In genomic region chr14:53894456-53894855, GRCh38 we compare ENCODE assay signal across 9 cellular contexts.
DNase-seq lines count a peak whose midpoint lies in the region; ATAC-seq and TF ChIP-seq lines count a peak whose summit lies in the region.
"Had no signal": no experiment of that assay in that cellular context is flagged by ENCODE, and none has a peak within 500 bp of the region (broad histone marks: within the 10 kb centered on the region; RNA-seq: fewer than 3 reads in every experiment).

No MANE protein-coding gene starts in this region.

- no peak overlapping the region for H3K9ac ChIP-seq in smooth muscle cell (ENCODE audit: low read depth)

- DNase-seq in smooth muscle cell (lab: John Stamatoyannopoulos, UW; ENCODE audit: unreplicated experiment): no peak
- DNase-seq in OCI-M1 (lab: John Stamatoyannopoulos, UW): no peak
- DNase-seq in testis: no peak
- DNase-seq in HUDEP-2 (lab: John Stamatoyannopoulos, UW; ENCODE audit: unreplicated experiment in 76 of 76): no peak
- DNase-seq: activated naive CD4-positive, alpha-beta T cell treated with anti-CD3 and anti-CD28 coated beads, Interleukin-2, amount 10 ng/mL, durations not matched to agents 7 days and 5 days; stimulated activated CD4-positive, alpha-beta T cell treated with anti-CD3 and anti-CD28 coated beads, Interleukin-1b, Interleukin-23, amount 100 ng/mL, for 48 hours had no signal

- H3K4me3 ChIP-seq in smooth muscle cell (no peak overlapping the region), testis (no peak overlapping the region)

- H3K4me1 ChIP-seq in smooth muscle cell (ENCODE audit: low read depth) (peaks cover 11% of the 10 kb centered on the region), testis (no peaks in the 10 kb centered on the region)

- no peak overlapping the region for H3K27ac Mint-ChIP-seq in activated T-helper 17 cell treated with anti-CD3 and anti-CD28 coated beads, Interleukin-2, amount 50 U/mL, for 72 hours
- H3K27ac Mint-ChIP-seq: activated naive CD4-positive, alpha-beta T cell treated with anti-CD3 and anti-CD28 coated beads, Interleukin-2, amount 10 ng/mL, durations not matched to agents 7 days and 5 days had no signal

- no peaks in the 10 kb centered on the region for H4K20me1 ChIP-seq in smooth muscle cell (ENCODE audit: low read depth)

- no peaks in the 10 kb centered on the region for H3K27me3 ChIP-seq in smooth muscle cell (ENCODE audit: low read depth)
- no peaks in the 10 kb centered on the region for H3K27me3 ChIP-seq in testis

- intact Hi-C loops in testis (cut with DNase I; ENCODE audit: low total_unique reads): no loop called here

- TF ChIP-seq CTCF in smooth muscle cell (IDR thresholded peaks at IDR 0.05; ENCODE audit: borderline replicate concordance, insufficient read depth, poor library complexity, severe bottlenecking) (no peak), testis (IDR thresholded peaks at IDR 0.05) (no peak)

- ATAC-seq in GM18868 (IDR thresholded peaks at IDR 0.05; ENCODE audit: unreplicated experiment) (peak; percentile 77), HG02852 (IDR thresholded peaks at IDR 0.05; ENCODE audit: unreplicated experiment) (peak; percentile 94)
- ATAC-seq in activated T-helper 17 cell treated with anti-CD3 and anti-CD28 coated beads, Interleukin-2, amount 50 U/mL, for 72 hours (replicated peaks): peak; percentile 43

- H3K27ac ChIP-seq in smooth muscle cell (ENCODE audit: low read depth): peak overlapping the region; percentile 36
- no peak overlapping the region for H3K27ac ChIP-seq in testis

- H2AFZ ChIP-seq in smooth muscle cell (ENCODE audit: low read depth): no peak overlapping the region

- peak overlapping the region; percentile 50 for H3K4me2 ChIP-seq in smooth muscle cell

- peaks cover 4% of the 10 kb centered on the region for H3K9me3 Mint-ChIP-seq in activated T-helper 17 cell treated with anti-CD3 and anti-CD28 coated beads, Interleukin-2, amount 50 U/mL, for 72 hours
- H3K9me3 Mint-ChIP-seq: activated naive CD4-positive, alpha-beta T cell treated with anti-CD3 and anti-CD28 coated beads, Interleukin-2, amount 10 ng/mL, durations not matched to agents 7 days and 5 days had no signal

- H3K79me2 ChIP-seq in smooth muscle cell (ENCODE audit: low read depth): no peaks in the 10 kb centered on the region

- peaks cover 3% of the 10 kb centered on the region for H3F3A ChIP-seq in smooth muscle cell (ENCODE audit: low read depth)

- no peaks in the 10 kb centered on the region for H3K4me1 Mint-ChIP-seq in activated T-helper 17 cell treated with anti-CD3 and anti-CD28 coated beads, Interleukin-2, amount 50 U/mL, for 72 hours

- H3K27me3 Mint-ChIP-seq in activated T-helper 17 cell treated with anti-CD3 and anti-CD28 coated beads, Interleukin-2, amount 50 U/mL, for 72 hours: peaks cover 16% of the 10 kb centered on the region
- H3K27me3 Mint-ChIP-seq: activated naive CD4-positive, alpha-beta T cell treated with anti-CD3 and anti-CD28 coated beads, Interleukin-2, amount 10 ng/mL, durations not matched to agents 7 days and 5 days had no signal

- H3K36me3 Mint-ChIP-seq in activated T-helper 17 cell treated with anti-CD3 and anti-CD28 coated beads, Interleukin-2, amount 50 U/mL, for 72 hours (ENCODE audit: low read depth): no peaks in the 10 kb centered on the region
- H3K36me3 Mint-ChIP-seq: activated naive CD4-positive, alpha-beta T cell treated with anti-CD3 and anti-CD28 coated beads, Interleukin-2, amount 10 ng/mL, durations not matched to agents 7 days and 5 days had no signal

- H3K9me3 ChIP-seq in smooth muscle cell (replicated peaks; ENCODE audit: low read depth) (no peaks in the 10 kb centered on the region), testis (no peaks in the 10 kb centered on the region)

- no peak overlapping the region for H3K4me3 Mint-ChIP-seq in activated T-helper 17 cell treated with anti-CD3 and anti-CD28 coated beads, Interleukin-2, amount 50 U/mL, for 72 hours
- H3K4me3 Mint-ChIP-seq: activated naive CD4-positive, alpha-beta T cell treated with anti-CD3 and anti-CD28 coated beads, Interleukin-2, amount 10 ng/mL, durations not matched to agents 7 days and 5 days had no signal

- TF ChIP-seq POLR2A in testis (IDR thresholded peaks at IDR 0.05): no peak

- H3K36me3 ChIP-seq in smooth muscle cell (ENCODE audit: low read depth): no peaks in the 10 kb centered on the region
- no peaks in the 10 kb centered on the region for H3K36me3 ChIP-seq in testis (ENCODE audit: low read depth, missing control alignments)

- 7% methylated on average over 2 of the region's 2 CpGs for WGBS in smooth muscle cell (ENCODE audit: low lambda C conversion rate)
- 50 to 56% methylated on average over 2 of the region's 2 CpGs for whole genome bisulfite sequencing in testis, 2 donors

Comparison
In these comparisons a context has a peak if more than half of its experiments do, and no peak if none do; other contexts are left out.
1. ATAC-seq: peak in every context shown above with its lines; median percentile 94 in HG02852; 77 in GM18868; 43 in activated T-helper 17 cell treated with anti-CD3 and anti-CD28 coated beads, Interleukin-2, amount 50 U/mL, for 72 hours.